8 cellular contexts compared by ENCODE assay signal in genomic region chr17:3754458-3755334, GRCh38. TPM values are rescaled to one million over a fixed set of nuclear protein-coding genes. Genes with fewer than 3 reads are reported as not detected.
DNase-seq lines count a peak whose midpoint lies in the region; ATAC-seq and TF ChIP-seq lines count a peak whose summit lies in the region.

No MANE protein-coding gene starts in this region.

- no peaks in the 10 kb centered on the region for H3F3A ChIP-seq in MM.1S (ENCODE audit: insufficient read depth, low read length)

- H3K79me2 ChIP-seq in MM.1S (ENCODE audit: low read length) = no peaks in the 10 kb centered on the region

- no peak for TF ChIP-seq CTCF in MM.1S (IDR thresholded peaks at IDR 0.05; ENCODE audit: low read length)
- no peak for TF ChIP-seq CTCF in upper lobe of left lung (IDR thresholded peaks at IDR 0.05)

- CTCF ChIA-PET in activated CD4-positive, alpha-beta T cell treated with anti-CD3 and anti-CD28 coated beads for 36 hours (lab: Charles Lee) = interaction anchor here (1.2 to 2.2 kb wide), 2 partner anchors 17 to 73 kb away, joined by 3 to 7 read pairs; no protein-coding TSS in a partner anchor

- H3K4me1 Mint-ChIP-seq in activated CD4-positive, alpha-beta T cell treated with anti-CD3 and anti-CD28 coated beads for 36 hours = peaks cover 21% of the 10 kb centered on the region
- peaks cover 19 to 26% of the 10 kb centered on the region in 2 donors for H3K4me1 Mint-ChIP-seq in natural killer cell treated with Interleukin-12 subunit alpha and Interleukin-12 subunit beta and Interleukin-15 and Interleukin-18, amount 100 ng/mL, for 72 hours (ENCODE audit: low read depth in 2 of 2)

- H3K4me3 ChIP-seq in BLaER1 treated with 17β-estradiol and CSF1 and Interleukin-3, amounts not matched to agents 10 nM and 100 nM = peak overlapping the region in 6 of 10 experiments; percentile 12 to 46 (median 36); a peak in 10 of 20 replicates
- H3K4me3 ChIP-seq in MM.1S (ENCODE audit: low read length) (peak overlapping the region; percentile 28; the same call in 1 of the 2 replicates), upper lobe of left lung (peak overlapping the region in 3 of 4 donors; percentile 45 to 56 (median 55))
- H3K4me3 ChIP-seq in effector memory CD4-positive, alpha-beta T cell (ENCODE audit: insufficient read depth, low read depth, low read length, poor library complexity, severe bottlenecking) = peak overlapping the region; percentile 49

- peak in 2 of 4 donors; percentile 25 to 70 for TF ChIP-seq POLR2A in upper lobe of left lung (IDR thresholded peaks at IDR 0.05)

- peaks cover 0 to 7% (median 6%) of the 10 kb centered on the region in 11 experiments; a peak in 18 of 22 replicates for H3K9me3 ChIP-seq in BLaER1 treated with 17β-estradiol and CSF1 and Interleukin-3, amounts not matched to agents 10 nM and 100 nM (replicated peaks in 1 of 11)
- H3K9me3 ChIP-seq in MM.1S (replicated peaks; ENCODE audit: insufficient read depth, low read length) (no peaks in the 10 kb centered on the region), upper lobe of left lung (peaks cover 0 to 2% (median under 1%) of the 10 kb centered on the region in 4 donors)
- no peaks in the 10 kb centered on the region for H3K9me3 ChIP-seq in effector memory CD4-positive, alpha-beta T cell (ENCODE audit: control insufficient read depth, low read length)

- no peaks in the 10 kb centered on the region for H3K36me3 ChIP-seq in BLaER1 treated with 17β-estradiol and CSF1 and Interleukin-3, amounts not matched to agents 10 nM and 100 nM
- H3K36me3 ChIP-seq in MM.1S (replicated peaks; ENCODE audit: insufficient read depth, low read length) (no peaks in the 10 kb centered on the region), upper lobe of left lung (no peaks in the 10 kb centered on the region)
- H3K36me3 ChIP-seq in effector memory CD4-positive, alpha-beta T cell (ENCODE audit: control insufficient read depth, insufficient read depth, low read length) = no peaks in the 10 kb centered on the region

- H3K4me3 Mint-ChIP-seq in activated CD4-positive, alpha-beta T cell treated with anti-CD3 and anti-CD28 coated beads for 36 hours = no peak overlapping the region
- no peak overlapping the region for H3K4me3 Mint-ChIP-seq in natural killer cell treated with Interleukin-12 subunit alpha and Interleukin-12 subunit beta and Interleukin-15 and Interleukin-18, amount 100 ng/mL, for 72 hours

- peaks cover 0 to 9% (median 0%) of the 10 kb centered on the region in 11 experiments; a peak in 1 of 22 replicates for H3K27me3 ChIP-seq in BLaER1 treated with 17β-estradiol and CSF1 and Interleukin-3, amounts not matched to agents 10 nM and 100 nM
- H3K27me3 ChIP-seq in MM.1S (replicated peaks; ENCODE audit: insufficient read depth, low read length) (no peaks in the 10 kb centered on the region), upper lobe of left lung (no peaks in the 10 kb centered on the region)
- H3K27me3 ChIP-seq in effector memory CD4-positive, alpha-beta T cell (replicated peaks; ENCODE audit: control insufficient read depth, insufficient read depth, low read length, poor library complexity, severe bottlenecking) = no peaks in the 10 kb centered on the region

- intact Hi-C loops in activated CD4-positive, alpha-beta T cell treated with anti-CD3 and anti-CD28 coated beads for 36 hours (cut with DNase I, micrococcal nuclease) = loop anchor here in 1 of 2 experiments (1.0 kb wide), 1 partner anchor 118 kb away; the partner anchor contains the start of genes CTNS and SHPK

- peak; percentile 94 for ATAC-seq in activated CD4-positive, alpha-beta T cell treated with anti-CD3 and anti-CD28 coated beads for 36 hours
- ATAC-seq in natural killer cell treated with Interleukin-12 subunit alpha and Interleukin-12 subunit beta and Interleukin-15 and Interleukin-18, amount 100 ng/mL, for 72 hours = peak; percentile 89 to 96
- peak; percentile 85 to 96 for ATAC-seq in upper lobe of left lung (ENCODE audit: low FRiP score in 2 of 2)
- ATAC-seq in HG02642 (IDR thresholded peaks at IDR 0.05; ENCODE audit: poor library complexity, unreplicated experiment) = no peak
- no peak for ATAC-seq in HG03571 (IDR thresholded peaks at IDR 0.05; ENCODE audit: unreplicated experiment)

- peaks cover 22 to 80% (median 65%) of the 10 kb centered on the region in 10 experiments for H3K4me1 ChIP-seq in BLaER1 treated with 17β-estradiol and CSF1 and Interleukin-3, amounts not matched to agents 10 nM and 100 nM
- H3K4me1 ChIP-seq in MM.1S (ENCODE audit: low read length) (peaks cover 4% of the 10 kb centered on the region; the same call in 1 of the 2 replicates), upper lobe of left lung (peaks cover 0 to 12% (median 3%) of the 10 kb centered on the region in 4 donors)
- H3K4me1 ChIP-seq in effector memory CD4-positive, alpha-beta T cell (ENCODE audit: control insufficient read depth, insufficient read depth, low read length, poor library complexity, severe bottlenecking) = peaks cover 31% of the 10 kb centered on the region

- TF ChIP-seq EP300 in upper lobe of left lung (IDR thresholded peaks at IDR 0.05) = no peak

- peak overlapping the region; percentile 65 to 92 (median 80) for H3K4me2 ChIP-seq in BLaER1 treated with 17β-estradiol and CSF1 and Interleukin-3, amounts not matched to agents 10 nM and 100 nM
- H3K4me2 ChIP-seq in MM.1S (ENCODE audit: low read depth, low read length) = no peak overlapping the region; the same call in 1 of the 2 replicates

- H3K9ac ChIP-seq in BLaER1 treated with 17β-estradiol and CSF1 and Interleukin-3, amounts not matched to agents 10 nM and 100 nM = peak overlapping the region in 3 of 11 experiments; percentile 17 to 56 (median 50); a peak in 6 of 22 replicates
- H3K9ac ChIP-seq in MM.1S (ENCODE audit: low read length) = no peak overlapping the region

- H2AFZ ChIP-seq in MM.1S (ENCODE audit: low read length) = peak overlapping the region; percentile 58; the same call in 1 of the 2 replicates

- peak; percentile 30 for DNase-seq in MM.1S
- DNase-seq in activated CD4-positive, alpha-beta T cell treated with anti-CD3 and anti-CD28 coated beads for 36 hours = peak; percentile 88
- DNase-seq in effector memory CD4-positive, alpha-beta T cell = peak; percentile 76 to 81 (median 79)
- peak; percentile 85 for DNase-seq in natural killer cell treated with Interleukin-12 subunit alpha and Interleukin-12 subunit beta and Interleukin-15 and Interleukin-18, amount 100 ng/mL, for 72 hours (ENCODE audit: low spot score)
- DNase-seq in upper lobe of left lung = peak; percentile 95 to 97

- H3K36me3 Mint-ChIP-seq in activated CD4-positive, alpha-beta T cell treated with anti-CD3 and anti-CD28 coated beads for 36 hours (ENCODE audit: low read depth) = no peaks in the 10 kb centered on the region
- peaks cover 3% of the 10 kb centered on the region for H3K36me3 Mint-ChIP-seq in natural killer cell treated with Interleukin-12 subunit alpha and Interleukin-12 subunit beta and Interleukin-15 and Interleukin-18, amount 100 ng/mL, for 72 hours

- POLR2A ChIA-PET in activated CD4-positive, alpha-beta T cell treated with anti-CD3 and anti-CD28 coated beads for 36 hours (lab: Charles Lee) = interaction anchor here (0.6 kb wide), 1 partner anchor 16 kb away, joined by 3 read pairs; no protein-coding TSS in a partner anchor

- no peaks in the 10 kb centered on the region for H3K27me3 Mint-ChIP-seq in activated CD4-positive, alpha-beta T cell treated with anti-CD3 and anti-CD28 coated beads for 36 hours
- H3K27me3 Mint-ChIP-seq in natural killer cell treated with Interleukin-12 subunit alpha and Interleukin-12 subunit beta and Interleukin-15 and Interleukin-18, amount 100 ng/mL, for 72 hours = no peaks in the 10 kb centered on the region

- 14 to 18% methylated on average over 4 to 29 of the region's 56 CpGs for WGBS in upper lobe of left lung, 2 donors

- H3K9me3 Mint-ChIP-seq in activated CD4-positive, alpha-beta T cell treated with anti-CD3 and anti-CD28 coated beads for 36 hours (ENCODE audit: low read depth) = peaks cover 1% of the 10 kb centered on the region
- peaks cover 2% of the 10 kb centered on the region for H3K9me3 Mint-ChIP-seq in natural killer cell treated with Interleukin-12 subunit alpha and Interleukin-12 subunit beta and Interleukin-15 and Interleukin-18, amount 100 ng/mL, for 72 hours

- H3K9me2 ChIP-seq in MM.1S (replicated peaks; ENCODE audit: insufficient read depth, low read length) = no peaks in the 10 kb centered on the region

- peaks cover 0 to 8% (median 0%) of the 10 kb centered on the region in 11 experiments; a peak in 1 of 22 replicates for H4K20me1 ChIP-seq in BLaER1 treated with 17β-estradiol and CSF1 and Interleukin-3, amounts not matched to agents 10 nM and 100 nM
- H4K20me1 ChIP-seq in MM.1S (ENCODE audit: insufficient read depth, low read length) = no peaks in the 10 kb centered on the region

- peak overlapping the region in 3 of 11 experiments; percentile 18 to 45 (median 29); a peak in 6 of 22 replicates for H3K27ac ChIP-seq in BLaER1 treated with 17β-estradiol and CSF1 and Interleukin-3, amounts not matched to agents 10 nM and 100 nM
- no peak overlapping the region for H3K27ac ChIP-seq in MM.1S (ENCODE audit: low read length)
- H3K27ac ChIP-seq in effector memory CD4-positive, alpha-beta T cell (ENCODE audit: insufficient read depth, low read length, poor library complexity, severe bottlenecking) = peak overlapping the region; percentile 58
- H3K27ac ChIP-seq in upper lobe of left lung = peak overlapping the region; percentile 28 to 81 (median 56)

- no peak overlapping the region for H3K27ac Mint-ChIP-seq in activated CD4-positive, alpha-beta T cell treated with anti-CD3 and anti-CD28 coated beads for 36 hours
- no peak overlapping the region for H3K27ac Mint-ChIP-seq in natural killer cell treated with Interleukin-12 subunit alpha and Interleukin-12 subunit beta and Interleukin-15 and Interleukin-18, amount 100 ng/mL, for 72 hours

RNA-seq across cellular contexts. Expression of gene HASPIN, which starts 31.0 kb away (rescaled TPM):
- total RNA-seq in activated CD4-positive, alpha-beta T cell treated with anti-CD3 and anti-CD28 coated beads for 36 hours = 10 to 100 TPM; 21.0 to 25.2 TPM
- 10 to 100 TPM; 44.2 to 64.6 TPM for total RNA-seq in natural killer cell treated with Interleukin-12 subunit alpha and Interleukin-12 subunit beta and Interleukin-15 and Interleukin-18, amount 100 ng/mL, for 72 hours
- total RNA-seq in upper lobe of left lung = 1 to 10 TPM in 2 of 6 donors, under 1 TPM in 2, not detected in 2; 0.49 to 1.7 (median 0.81) TPM

RNA-seq across cellular contexts. Expression of gene ITGAE, which starts 46.3 kb away (rescaled TPM):
- total RNA-seq in activated CD4-positive, alpha-beta T cell treated with anti-CD3 and anti-CD28 coated beads for 36 hours = 10 to 100 TPM; 20.9 to 41.1 TPM
- total RNA-seq in natural killer cell treated with Interleukin-12 subunit alpha and Interleukin-12 subunit beta and Interleukin-15 and Interleukin-18, amount 100 ng/mL, for 72 hours = 10 to 100 TPM; 73.9 to 97.8 TPM
- 10 to 100 TPM; 17.2 to 36.0 (median 26.4) TPM for total RNA-seq in upper lobe of left lung

RNA-seq across cellular contexts. Expression of gene P2RX5, which starts 58.7 kb away (rescaled TPM):
- 10 to 100 TPM; 69.7 to 77.5 TPM for total RNA-seq in activated CD4-positive, alpha-beta T cell treated with anti-CD3 and anti-CD28 coated beads for 36 hours
- total RNA-seq in natural killer cell treated with Interleukin-12 subunit alpha and Interleukin-12 subunit beta and Interleukin-15 and Interleukin-18, amount 100 ng/mL, for 72 hours = 1,000 to 10,000 TPM; 2,596 to 3,366 TPM
- 10 to 100 TPM in 1 of 6 donors, 1 to 10 TPM in 3, under 1 TPM in 1, not detected in 1; 0.46 to 15.7 (median 2.5) TPM for total RNA-seq in upper lobe of left lung

Comparison
In these comparisons a context has a peak if more than half of its experiments do, and no peak if none do; other contexts are left out.
1. DNase-seq: peak in every context shown above with its lines; median percentile 96 in upper lobe of left lung; 88 in activated CD4-positive, alpha-beta T cell treated with anti-CD3 and anti-CD28 coated beads for 36 hours; 85 in natural killer cell treated with Interleukin-12 subunit alpha and Interleukin-12 subunit beta and Interleukin-15 and Interleukin-18, amount 100 ng/mL, for 72 hours; 79 in effector memory CD4-positive, alpha-beta T cell; 30 in MM.1S.
2. ATAC-seq: peak in activated CD4-positive, alpha-beta T cell treated with anti-CD3 and anti-CD28 coated beads for 36 hours (single experiment), natural killer cell treated with Interleukin-12 subunit alpha and Interleukin-12 subunit beta and Interleukin-15 and Interleukin-18, amount 100 ng/mL, for 72 hours (2 of 2) and upper lobe of left lung (2 of 2); none in HG02642 (single experiment) and HG03571 (single experiment).
3. RNA of gene HASPIN, which starts 31.0 kb away (total RNA-seq): 44.2 to 64.6 TPM in natural killer cell treated with Interleukin-12 subunit alpha and Interleukin-12 subunit beta and Interleukin-15 and Interleukin-18, amount 100 ng/mL, for 72 hours and 21.0 to 25.2 TPM in activated CD4-positive, alpha-beta T cell treated with anti-CD3 and anti-CD28 coated beads for 36 hours; 0.49 to 1.7 TPM in upper lobe of left lung; every median in the first group is over 4 times any median in the second.
4. RNA of gene P2RX5, which starts 58.7 kb away (total RNA-seq): 2,596 to 3,366 TPM in natural killer cell treated with Interleukin-12 subunit alpha and Interleukin-12 subunit beta and Interleukin-15 and Interleukin-18, amount 100 ng/mL, for 72 hours; 69.7 to 77.5 TPM in activated CD4-positive, alpha-beta T cell treated with anti-CD3 and anti-CD28 coated beads for 36 hours and 0.46 to 15.7 TPM in upper lobe of left lung; every median in the first group is over 10 times any median in the second.
5. Peak in every context shown above with its lines, with median percentiles within 50 percentile points of each other: H3K4me3 ChIP-seq.